ENCODE assay signal across 10 cellular contexts in genomic region chr2:144357623-144358400, GRCh38.
DNase-seq lines count a peak whose midpoint lies in the region; ATAC-seq, FAIRE-seq and TF ChIP-seq lines count a peak whose summit lies in the region.
"Had no signal": no experiment of that assay in that cellular context is flagged by ENCODE, and none has a peak within 500 bp of the region (broad histone marks: within the 10 kb centered on the region; RNA-seq: fewer than 3 reads in every experiment).

No MANE protein-coding gene starts in this region.

- H3K36me3 Mint-ChIP-seq in activated CD4-positive, alpha-beta T cell treated with anti-CD3 and anti-CD28 coated beads, Interleukin-2, amount 10 ng/mL, durations not matched to agents 24 days and 14 days (ENCODE audit: low read depth) = no peaks in the 10 kb centered on the region
- H3K36me3 Mint-ChIP-seq: activated naive CD8-positive, alpha-beta T cell had no signal

- FAIRE-seq in small intestine (lab: Jason Lieb, UNC) = no peak

- peak overlapping the region; percentile 68 for H3K27ac Mint-ChIP-seq in activated CD4-positive, alpha-beta T cell treated with anti-CD3 and anti-CD28 coated beads, Interleukin-2, amount 10 ng/mL, durations not matched to agents 24 days and 14 days

- intact Hi-C loops in activated CD4-positive, alpha-beta T cell treated with anti-CD3 and anti-CD28 coated beads, Interleukin-2, amount 10 ng/mL, durations not matched to agents 24 days and 14 days (cut with micrococcal nuclease) = loop anchor here (1.0 to 2.0 kb wide), 5 partner anchors 17 to 56 kb away; a partner anchor contains a TSS

- H3K27ac ChIP-seq in thoracic aorta (peak overlapping the region; percentile 18 to 46), small intestine (ENCODE audit: low read depth in 1 of 2, low read length in 1 of 2) (no peak overlapping the region)

- no peak overlapping the region for H3K4me3 ChIP-seq in thoracic aorta
- no peak overlapping the region for H3K4me3 ChIP-seq in small intestine (ENCODE audit: low read depth in 1 of 2, low read length in 2 of 2)
- H3K4me3 ChIP-seq: BLaER1 treated with 17β-estradiol and CSF1 and Interleukin-3, amounts not matched to agents 10 nM and 100 nM had no signal

- no peaks in the 10 kb centered on the region for H3K9me3 ChIP-seq in thoracic aorta
- no peaks in the 10 kb centered on the region for H3K9me3 ChIP-seq in small intestine (ENCODE audit: control insufficient read depth, low read depth)

- H3K27me3 ChIP-seq in thoracic aorta (replicated peaks; ENCODE audit: insufficient read depth) (no peaks in the 10 kb centered on the region), small intestine (ENCODE audit: control insufficient read depth in 2 of 2, insufficient read depth in 2 of 2, low read length in 2 of 2) (no peaks in the 10 kb centered on the region)
- H3K27me3 ChIP-seq: BLaER1 treated with 17β-estradiol and CSF1 and Interleukin-3, amounts not matched to agents 10 nM and 100 nM had no signal

- peak; percentile 66 for DNase-seq in activated CD4-positive, alpha-beta T cell treated with anti-CD3 and anti-CD28 coated beads, Interleukin-2, amount 10 ng/mL, durations not matched to agents 24 days and 14 days
- DNase-seq in activated CD4-positive, alpha-beta T cell treated with anti-CD3 and anti-CD28 coated beads for 1 hour = no peak
- DNase-seq in RKO (ENCODE audit: low spot score) = peak; percentile 94
- DNase-seq in fibroblast of peridontal ligament (ENCODE audit: extremely low read depth) = peak; percentile 97
- no peak for DNase-seq in thoracic aorta (ENCODE audit: low spot score)
- no peak for DNase-seq in small intestine
- no peak for DNase-seq in middle frontal gyrus (ENCODE audit: extremely low spot score, low spot score)

- peaks cover 16% of the 10 kb centered on the region for H3K4me1 Mint-ChIP-seq in activated CD4-positive, alpha-beta T cell treated with anti-CD3 and anti-CD28 coated beads, Interleukin-2, amount 10 ng/mL, durations not matched to agents 24 days and 14 days

- H3K36me3 ChIP-seq in thoracic aorta (no peaks in the 10 kb centered on the region), small intestine (ENCODE audit: control insufficient read depth in 2 of 2, insufficient read depth in 2 of 2, low read length in 2 of 2) (no peaks in the 10 kb centered on the region)
- H3K36me3 ChIP-seq: BLaER1 treated with 17β-estradiol and CSF1 and Interleukin-3, amounts not matched to agents 10 nM and 100 nM had no signal

- H3K4me1 ChIP-seq in thoracic aorta (ENCODE audit: control insufficient read depth in 1 of 2, low read depth in 2 of 2) (peaks cover 7 to 17% of the 10 kb centered on the region in 2 donors), small intestine (ENCODE audit: control insufficient read depth in 2 of 2, insufficient read depth in 1 of 2, low read depth in 1 of 2, low read length in 1 of 2) (peaks cover 0 to 3% of the 10 kb centered on the region in 2 donors)

- no peak for TF ChIP-seq CTCF in thoracic aorta (IDR thresholded peaks at IDR 0.05)

- 60 to 83% (median 74%) methylated on average over 4 of the region's 4 CpGs for WGBS in small intestine, 3 donors

- ATAC-seq in HG02798 (IDR thresholded peaks at IDR 0.05; ENCODE audit: poor library complexity, unreplicated experiment) = peak; percentile 80
- peak; percentile 96 for ATAC-seq in thoracic aorta (ENCODE audit: insufficient number of reproducible peaks, low FRiP score, low read depth)

- H3K9me3 Mint-ChIP-seq in activated CD4-positive, alpha-beta T cell treated with anti-CD3 and anti-CD28 coated beads, Interleukin-2, amount 10 ng/mL, durations not matched to agents 24 days and 14 days = peaks cover 4% of the 10 kb centered on the region

- no peaks in the 10 kb centered on the region for H3K27me3 Mint-ChIP-seq in activated CD4-positive, alpha-beta T cell treated with anti-CD3 and anti-CD28 coated beads, Interleukin-2, amount 10 ng/mL, durations not matched to agents 24 days and 14 days
- H3K27me3 Mint-ChIP-seq: activated naive CD8-positive, alpha-beta T cell had no signal

- peak overlapping the region; percentile 9 for H3K4me3 Mint-ChIP-seq in activated CD4-positive, alpha-beta T cell treated with anti-CD3 and anti-CD28 coated beads, Interleukin-2, amount 10 ng/mL, durations not matched to agents 24 days and 14 days
- H3K4me3 Mint-ChIP-seq: activated naive CD8-positive, alpha-beta T cell had no signal

Comparison
In these comparisons a context has a peak if more than half of its experiments do, and no peak if none do; other contexts are left out.
1. DNase-seq: peak in activated CD4-positive, alpha-beta T cell treated with anti-CD3 and anti-CD28 coated beads, Interleukin-2, amount 10 ng/mL, durations not matched to agents 24 days and 14 days (single experiment), RKO (single experiment) and fibroblast of peridontal ligament (single experiment); none in activated CD4-positive, alpha-beta T cell treated with anti-CD3 and anti-CD28 coated beads for 1 hour (single experiment), thoracic aorta (single experiment), small intestine (single experiment) and middle frontal gyrus (single experiment).
2. H3K27ac ChIP-seq: peak in thoracic aorta (2 of 2); none in small intestine (0 of 2).